In the genomic region with DNA sequence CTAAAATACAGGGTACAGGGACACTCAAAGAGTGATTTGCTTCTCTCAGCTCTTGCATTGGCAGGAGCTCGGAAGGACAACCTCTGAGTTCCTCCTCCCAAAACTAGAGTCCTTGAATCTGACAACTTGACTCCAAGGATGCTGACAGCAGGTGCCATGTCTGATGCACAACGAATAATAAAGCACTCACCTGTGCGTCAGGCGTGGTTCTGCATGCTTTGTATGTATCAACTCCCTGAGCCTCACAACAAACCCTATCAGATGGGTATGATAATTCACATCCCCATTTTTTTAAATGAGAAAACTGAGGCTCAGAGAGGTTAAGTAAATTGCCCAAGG, we compare ENCODE assay signal across 11 cellular contexts. TPM values are rescaled to one million over a fixed set of nuclear protein-coding genes. Genes with fewer than 3 reads are reported as not detected.
DNase-seq lines count a peak whose midpoint lies in the region; ATAC-seq, FAIRE-seq and TF ChIP-seq lines count a peak whose summit lies in the region.
"Had no signal": no experiment of that assay in that cellular context is flagged by ENCODE, and none has a peak within 500 bp of the region (broad histone marks: within the 10 kb centered on the region; RNA-seq: fewer than 3 reads in every experiment).

No MANE protein-coding gene starts in this region.

- no peak for TF ChIP-seq POLR2A in GM12878 (IDR thresholded peaks at IDR 0.05; ENCODE audit: low read depth, low read length)

- CTCF ChIA-PET in GM12878 (lab: Yijun Ruan, JAX): interaction anchor here (1.4 to 16.5 kb wide), 6 partner anchors 10 to 37 kb away, joined by 6 to 161 read pairs (median 24); no protein-coding TSS in a partner anchor

- RAD21 ChIA-PET in GM12878 (lab: Charles Lee; ENCODE audit: unreplicated experiment): interaction anchor here (0.5 to 17.1 kb wide), 6 partner anchors 8 to 161 kb away, joined by 3 to 462 read pairs (median 126); no protein-coding TSS in a partner anchor

- no TSS peak for BruUV-seq in GM12878 (replicated peaks; lab: Mats Ljungman, UMichigan)

- peaks cover 99% of the 10 kb centered on the region for H3K4me1 ChIP-seq in CD4-positive, CD25-positive, alpha-beta regulatory T cell (ENCODE audit: control insufficient read depth, insufficient read depth, low read length, poor library complexity, severe bottlenecking)
- H3K4me1 ChIP-seq in GM12878 (ENCODE audit: control insufficient read depth, insufficient read depth, low read length) (peaks cover 48% of the 10 kb centered on the region), hepatocyte (ENCODE audit: insufficient read depth) (no peaks in the 10 kb centered on the region)

- no peak for TF ChIP-seq RAD21 in GM12878 (IDR thresholded peaks at IDR 0.05; ENCODE audit: insufficient read depth, low read depth, low read length)

- peak overlapping the region; percentile 97 to 98 (median 98) for H3K27ac Mint-ChIP-seq in CD4-positive, CD25-positive, alpha-beta regulatory T cell
- H3K27ac Mint-ChIP-seq in IgD-negative memory B cell: peak overlapping the region; percentile 92 to 99 (median 98)
- peak overlapping the region; percentile 99 to 100 for H3K27ac Mint-ChIP-seq in natural killer cell

- SMC1A ChIA-PET in GM12878 (lab: Charles Lee; ENCODE audit: uncharacterized antibody, unreplicated experiment): interaction anchor here (16.4 to 24.8 kb wide), 3 partner anchors 8 to 27 kb away, joined by 248 to 556 read pairs (median 440); a partner anchor contains a TSS

- peaks cover 8% of the 10 kb centered on the region for H3K36me3 ChIP-seq in CD4-positive, CD25-positive, alpha-beta regulatory T cell (ENCODE audit: control insufficient read depth, insufficient read depth, low read length)
- peaks cover 2 to 6% of the 10 kb centered on the region in 2 experiments; a peak in 3 of 4 replicates for H3K36me3 ChIP-seq in GM12878 (ENCODE audit: control insufficient read depth in 2 of 2, insufficient read depth in 2 of 2, low read length in 1 of 2)
- H3K36me3 ChIP-seq in hepatocyte (replicated peaks; ENCODE audit: insufficient read depth, low read depth): no peaks in the 10 kb centered on the region

- peak overlapping the region; percentile 97 for H3K4me3 ChIP-seq in CD4-positive, CD25-positive, alpha-beta regulatory T cell (ENCODE audit: low read depth, low read length)
- H3K4me3 ChIP-seq in GM12878 (peak overlapping the region; percentile 98), hepatocyte (no peak overlapping the region)

- TF ChIP-seq EP300 in GM12878 (IDR thresholded peaks at IDR 0.05; ENCODE audit: borderline replicate concordance in 1 of 2, control insufficient read depth in 1 of 2, low read depth in 2 of 2, low read length in 2 of 2): no peak

- H3K9me2 ChIP-seq in hepatocyte (replicated peaks; ENCODE audit: insufficient read depth): no peaks in the 10 kb centered on the region

- H3K27me3 ChIP-seq in CD4-positive, CD25-positive, alpha-beta regulatory T cell (ENCODE audit: control insufficient read depth, insufficient read depth, low read length): no peaks in the 10 kb centered on the region
- H3K27me3 ChIP-seq in GM12878 (replicated peaks in 1 of 2; ENCODE audit: control insufficient read depth in 2 of 2, insufficient read depth in 2 of 2, low read length in 1 of 2) (no peaks in the 10 kb centered on the region), hepatocyte (peaks cover 2% of the 10 kb centered on the region)

- intact Hi-C loops in GM12878 (cut with micrococcal nuclease; ENCODE audit: unreplicated experiment) (no loop called here), natural killer cell (cut with micrococcal nuclease) (loop anchor here (1.0 to 10.0 kb wide), 3 partner anchors 12 to 549 kb away; no protein-coding TSS in a partner anchor)

- H3K79me2 ChIP-seq in GM12878 (ENCODE audit: control insufficient read depth, insufficient read depth, low read length): peaks cover 96% of the 10 kb centered on the region
- no peaks in the 10 kb centered on the region for H3K79me2 ChIP-seq in hepatocyte

- H3K9ac ChIP-seq in GM12878 (ENCODE audit: control insufficient read depth, insufficient read depth, low read length): peak overlapping the region; percentile 97

- WGBS in GM12878 (ENCODE audit: insufficient coverage, insufficient replicate concordance, low lambda C conversion rate, missing lambda C conversion rate): 3% methylated on average over 4 of the region's 4 CpGs
- WGBS in hepatocyte (ENCODE audit: low lambda C conversion rate, missing lambda C conversion rate): 95% methylated on average over 4 of the region's 4 CpGs

- no peaks in the 10 kb centered on the region for H4K20me1 ChIP-seq in GM12878 (ENCODE audit: control insufficient read depth, insufficient read depth)
- H4K20me1 ChIP-seq in hepatocyte (ENCODE audit: insufficient read depth, poor library complexity, severe bottlenecking): no peaks in the 10 kb centered on the region

- peaks cover 27 to 89% (median 55%) of the 10 kb centered on the region in 4 donors for H3K4me1 Mint-ChIP-seq in CD4-positive, CD25-positive, alpha-beta regulatory T cell
- H3K4me1 Mint-ChIP-seq in IgD-negative memory B cell (peaks cover 39 to 62% (median 61%) of the 10 kb centered on the region in 3 donors), natural killer cell (peaks cover 87 to 93% of the 10 kb centered on the region in 2 donors)

- peak overlapping the region; percentile 94 for H3K27ac ChIP-seq in CD4-positive, CD25-positive, alpha-beta regulatory T cell (ENCODE audit: insufficient read depth, low read length, poor library complexity, severe bottlenecking)
- H3K27ac ChIP-seq in GM12878 (ENCODE audit: control insufficient read depth, insufficient read depth): peak overlapping the region; percentile 93
- H3K27ac ChIP-seq in hepatocyte: no peak overlapping the region

- no peaks in the 10 kb centered on the region for H3K9me3 Mint-ChIP-seq in CD4-positive, CD25-positive, alpha-beta regulatory T cell
- H3K9me3 Mint-ChIP-seq in IgD-negative memory B cell (no peaks in the 10 kb centered on the region), natural killer cell (no peaks in the 10 kb centered on the region)

- no peak for FAIRE-seq in GM12878 (lab: Jason Lieb, UNC)
- FAIRE-seq: H1 had no signal

- in situ Hi-C loops in GM12878 (cut with MboI): loop anchor here (10.0 kb wide), 1 partner anchor 1179 kb away; a partner anchor contains a TSS

- no peaks in the 10 kb centered on the region for H3K9me3 ChIP-seq in CD4-positive, CD25-positive, alpha-beta regulatory T cell (ENCODE audit: control insufficient read depth in 2 of 2, low read length in 2 of 2)
- H3K9me3 ChIP-seq in GM12878 (replicated peaks; ENCODE audit: control insufficient read depth, insufficient read depth, low read length): no peaks in the 10 kb centered on the region
- H3K9me3 ChIP-seq in hepatocyte (ENCODE audit: low read depth): no peaks in the 10 kb centered on the region

- H2AFZ ChIP-seq in GM12878 (ENCODE audit: control insufficient read depth, low read depth, low read length) (no peak overlapping the region), hepatocyte (no peak overlapping the region)

- peak overlapping the region; percentile 94 to 99 (median 98) for H3K4me3 Mint-ChIP-seq in CD4-positive, CD25-positive, alpha-beta regulatory T cell
- peak overlapping the region; percentile 84 to 100 (median 97) for H3K4me3 Mint-ChIP-seq in IgD-negative memory B cell
- H3K4me3 Mint-ChIP-seq in natural killer cell: peak overlapping the region; percentile 99

- DNase-seq in CD4-positive, CD25-positive, alpha-beta regulatory T cell: no peak
- DNase-seq in GM12878 (ENCODE audit: low read depth, low spot score) (no peak), natural killer cell (no peak), dedifferentiated amniotic fluid mesenchymal stem cell (ENCODE audit: extremely low spot score) (no peak), AG20443 (ENCODE audit: low spot score) (no peak), hepatocyte (ENCODE audit: low spot score) (no peak)
- no peak for DNase-seq in stimulated activated CD4-positive, alpha-beta T cell treated with anti-CD3 and anti-CD28 coated beads, Interleukin-2, amount 100 ng/mL, for 48 hours
- DNase-seq: NCI-H1930 had no signal

- peaks cover 4% of the 10 kb centered on the region for H3K27me3 Mint-ChIP-seq in CD4-positive, CD25-positive, alpha-beta regulatory T cell
- H3K27me3 Mint-ChIP-seq in IgD-negative memory B cell (no peaks in the 10 kb centered on the region), natural killer cell (ENCODE audit: low read depth in 2 of 2) (no peaks in the 10 kb centered on the region)

- no peak for ATAC-seq in CD4-positive, CD25-positive, alpha-beta regulatory T cell (ENCODE audit: low read depth in 2 of 2)
- no peak for ATAC-seq in GM12878
- ATAC-seq in natural killer cell: no peak

- no peak for TF ChIP-seq CTCF in GM12878 (IDR thresholded peaks at IDR 0.05 in 2 of 3, conservative IDR thresholded peaks at IDR 0.05 in 1 of 3; ENCODE audit: control insufficient read depth in 2 of 3, extremely low read depth in 1 of 3, insufficient read depth in 1 of 3, low read depth in 3 of 3, low read length in 3 of 3)
- no peak for TF ChIP-seq CTCF in natural killer cell (IDR thresholded peaks at IDR 0.05)
- TF ChIP-seq CTCF in hepatocyte (IDR thresholded peaks at IDR 0.05; ENCODE audit: poor library complexity): no peak

- H3K4me2 ChIP-seq in GM12878 (ENCODE audit: control insufficient read depth, insufficient read depth) (peak overlapping the region; percentile 75), hepatocyte (no peak overlapping the region)

- H3K36me3 Mint-ChIP-seq in CD4-positive, CD25-positive, alpha-beta regulatory T cell: peaks cover 16% of the 10 kb centered on the region
- peaks cover 5% of the 10 kb centered on the region for H3K36me3 Mint-ChIP-seq in IgD-negative memory B cell
- H3K36me3 Mint-ChIP-seq in natural killer cell: no peaks in the 10 kb centered on the region

- POLR2A ChIA-PET in GM12878 (lab: Charles Lee): interaction anchor here (1.0 to 22.5 kb wide), 8 partner anchors 4 to 38 kb away, joined by 3 to 741 read pairs (median 24); a partner anchor contains a TSS

RNA-seq across cellular contexts. Expression of a gene that starts 1.4 kb away (rescaled TPM):
- total RNA-seq in CD4-positive, CD25-positive, alpha-beta regulatory T cell: 589 TPM
- polyA plus RNA-seq in CD4-positive, CD25-positive, alpha-beta regulatory T cell: 100 to 1,000 TPM; 552 to 687 (median 620) TPM
- polyA plus RNA-seq in IgD-negative memory B cell (1,002 TPM), GM12878 (2011; rRNA removed) (411 and 682 TPM in 2 replicates), GM12878 (2014; fragmentation: Illumina TruSeq; extraction: Trizol) (972 and 1,013 TPM in 2 replicates), GM12878 (2014; fragmentation: Nextera tagmentation; extraction: Ambion mirVana) (10 to 100 TPM; 24.1 to 48.8 TPM), GM12878 (2014; rRNA removed) (675 and 692 TPM in 2 replicates), GM12878 (2016; fragmentation: Nextera tagmentation; extraction: Ambion mirVana) (1,000 to 10,000 TPM in 1 of 2 experiments, 100 to 1,000 TPM in 1; 977 to 1,034 TPM), hepatocyte (2.6 and 5.4 TPM in 2 replicates)
- total RNA-seq in GM12878 (2013; cell fraction: nucleolus; rRNA removed): 345 and 349 TPM in 2 replicates
- total RNA-seq in GM12878 (2014; rRNA removed) (360 and 370 TPM in 2 replicates), GM12878 (2014; rRNA removed; fragmentation: Illumina TruSeq; extraction: Trizol) (423 and 431 TPM in 2 replicates), GM12878 (2021) (740 and 758 TPM in 2 replicates), natural killer cell (100 to 1,000 TPM; 520 to 674 (median 533) TPM), hepatocyte (3.2 and 5.1 TPM in 2 replicates)
- 582 TPM for polyA plus RNA-seq in GM12878 (2011; ENCODE audit: low read depth)
- polyA plus RNA-seq in GM12878 (2011; cell fraction: cytosol; rRNA removed): 985 and 1,156 TPM in 2 replicates
- 492 and 615 TPM in 2 replicates for polyA plus RNA-seq in GM12878 (2011; cell fraction: nucleus; rRNA removed)
- polyA plus RNA-seq in GM12878 (2012): 791 and 943 TPM in 2 replicates
- polyA minus RNA-seq in GM12878 (2011; rRNA and poly(A)+ RNA removed): 1,330 and 1,556 TPM in 2 replicates
- 364 and 402 TPM in 2 replicates for polyA minus RNA-seq in GM12878 (2011; cell fraction: cytosol; rRNA and poly(A)+ RNA removed)
- polyA minus RNA-seq in GM12878 (2011; cell fraction: nucleus; rRNA and poly(A)+ RNA removed): 131 and 171 TPM in 2 replicates
- total RNA-seq: renal cortical epithelial cell had no signal

RNA-seq across cellular contexts. Expression of a gene that starts 32.8 kb away (rescaled TPM):
- total RNA-seq in CD4-positive, CD25-positive, alpha-beta regulatory T cell: 1.9 TPM
- not detected for polyA plus RNA-seq in CD4-positive, CD25-positive, alpha-beta regulatory T cell
- polyA plus RNA-seq in IgD-negative memory B cell: not detected
- total RNA-seq in GM12878 (2013; cell fraction: nucleolus; rRNA removed): 0.51 and 1.9 TPM in 2 replicates
- total RNA-seq in GM12878 (2014; rRNA removed): 0.11 and 0.27 TPM in 2 replicates
- total RNA-seq in GM12878 (2014; rRNA removed; fragmentation: Illumina TruSeq; extraction: Trizol): 0.04 TPM in 1 of 2 replicates, not detected in the other
- 0.21 and 0.24 TPM in 2 replicates for total RNA-seq in GM12878 (2021)
- 0.31 TPM for polyA plus RNA-seq in GM12878 (2011; ENCODE audit: low read depth)
- 0.36 and 0.50 TPM in 2 replicates for polyA plus RNA-seq in GM12878 (2011; rRNA removed)
- polyA plus RNA-seq in GM12878 (2011; cell fraction: cytosol; rRNA removed): 0.67 and 0.77 TPM in 2 replicates
- polyA plus RNA-seq in GM12878 (2011; cell fraction: nucleus; rRNA removed): 1.5 and 2.1 TPM in 2 replicates
- polyA plus RNA-seq in GM12878 (2012): 0.48 and 0.60 TPM in 2 replicates
- polyA plus RNA-seq in GM12878 (2014; fragmentation: Illumina TruSeq; extraction: Trizol): 0.07 and 0.11 TPM in 2 replicates
- under 1 TPM in 1 of 2 experiments, not detected in 1; 0.07 TPM for polyA plus RNA-seq in GM12878 (2014; fragmentation: Nextera tagmentation; extraction: Ambion mirVana)
- polyA plus RNA-seq in GM12878 (2014; rRNA removed): 0.10 and 0.46 TPM in 2 replicates
- under 1 TPM; 0.09 to 0.44 TPM for polyA plus RNA-seq in GM12878 (2016; fragmentation: Nextera tagmentation; extraction: Ambion mirVana)
- polyA minus RNA-seq in GM12878 (2011; rRNA and poly(A)+ RNA removed): 0.22 and 0.72 TPM in 2 replicates
- polyA minus RNA-seq in GM12878 (2011; cell fraction: cytosol; rRNA and poly(A)+ RNA removed): not detected in 2 replicates
- 0.67 and 1.3 TPM in 2 replicates for polyA minus RNA-seq in GM12878 (2011; cell fraction: nucleus; rRNA and poly(A)+ RNA removed)
- total RNA-seq in natural killer cell: 1 to 10 TPM in 2 of 3 donors, under 1 TPM in 1; 0.93 to 1.7 (median 1.2) TPM
- 0.47 and 2.0 TPM in 2 replicates for total RNA-seq in hepatocyte
- polyA plus RNA-seq in hepatocyte: 3.4 and 3.7 TPM in 2 replicates
- total RNA-seq: renal cortical epithelial cell had no signal

Comparison
In these comparisons a context has a peak if more than half of its experiments do, and no peak if none do; other contexts are left out.
1. RNA of a gene that starts 1.4 kb away (total RNA-seq): 589 TPM in CD4-positive, CD25-positive, alpha-beta regulatory T cell (single experiment), 520 to 674 TPM in natural killer cell and 345 to 758 TPM in GM12878; 3.2 to 5.1 TPM in hepatocyte; every median in the first group is over 10 times any median in the second.
2. Peak in every context shown above with its lines, with median percentiles within 50 percentile points of each other: H3K27ac Mint-ChIP-seq and H3K4me3 Mint-ChIP-seq.